In genomic region chr14:100641274-100641860, GRCh38 we compare ENCODE assay signal across 21 cellular contexts. TPM values are rescaled to one million over a fixed set of nuclear protein-coding genes. Genes with fewer than 3 reads are reported as not detected.
DNase-seq lines count a peak whose midpoint lies in the region; ATAC-seq and TF ChIP-seq lines count a peak whose summit lies in the region.
"Had no signal": no experiment of that assay in that cellular context is flagged by ENCODE, and none has a peak within 500 bp of the region (broad histone marks: within the 10 kb centered on the region; RNA-seq: fewer than 3 reads in every experiment).

No MANE protein-coding gene starts in this region.

- no peaks in the 10 kb centered on the region for H3K27me3 Mint-ChIP-seq in activated naive CD4-positive, alpha-beta T cell treated with anti-CD3 and anti-CD28 coated beads, Interleukin-2, amount 50 U/mL, for 24 hours

- no peak overlapping the region for H3K4me3 ChIP-seq in spleen
- H3K4me3 ChIP-seq: adrenal gland, PC-9, sigmoid colon, SK-N-MC, testis had no signal

- peak; percentile 15 for TF ChIP-seq CTCF in foreskin keratinocyte (conservative IDR thresholded peaks at IDR 0.05)
- no peak for TF ChIP-seq CTCF in spleen (IDR thresholded peaks at IDR 0.05 in 8 of 11, conservative IDR thresholded peaks at IDR 0.05 in 3 of 11)

- peak overlapping the region; percentile 72 for H3K27ac Mint-ChIP-seq in activated naive CD4-positive, alpha-beta T cell treated with anti-CD3 and anti-CD28 coated beads, Interleukin-2, amount 50 U/mL, for 24 hours

- no peaks in the 10 kb centered on the region for H3K9me3 Mint-ChIP-seq in activated naive CD4-positive, alpha-beta T cell treated with anti-CD3 and anti-CD28 coated beads, Interleukin-2, amount 50 U/mL, for 24 hours

- WGBS in spleen, 5 donors = 74 to 89% (median 81%) methylated on average over 7 to 8 of the region's 8 CpGs

- H3K36me3 Mint-ChIP-seq in activated naive CD4-positive, alpha-beta T cell treated with anti-CD3 and anti-CD28 coated beads, Interleukin-2, amount 50 U/mL, for 24 hours = no peaks in the 10 kb centered on the region
- H3K36me3 Mint-ChIP-seq: IgD-negative memory B cell had no signal

- H3K27me3 ChIP-seq in foreskin keratinocyte = no peaks in the 10 kb centered on the region
- H3K27me3 ChIP-seq in spleen (replicated peaks in 1 of 7) = peaks cover 0 to 23% (median 0%) of the 10 kb centered on the region in 7 donors
- H3K27me3 ChIP-seq: adrenal gland, testis had no signal

- peaks cover 0 to 4% (median 0%) of the 10 kb centered on the region in 8 donors for H3K9me3 ChIP-seq in spleen
- H3K9me3 ChIP-seq: adrenal gland, sigmoid colon, testis had no signal

- ATAC-seq in foreskin keratinocyte = no peak

- no peak overlapping the region for H3K4me3 Mint-ChIP-seq in activated naive CD4-positive, alpha-beta T cell treated with anti-CD3 and anti-CD28 coated beads, Interleukin-2, amount 50 U/mL, for 24 hours

- no peaks in the 10 kb centered on the region for H3K4me1 ChIP-seq in foreskin keratinocyte
- peaks cover 14 to 50% (median 41%) of the 10 kb centered on the region in 6 donors for H3K4me1 ChIP-seq in spleen
- H3K4me1 ChIP-seq: adrenal gland, sigmoid colon had no signal

- TF ChIP-seq POLR2A in spleen (IDR thresholded peaks at IDR 0.05) = no peak

- intact Hi-C loops in spleen (cut with DNase I; ENCODE audit: low total_unique reads) = no loop called here

- H3K27ac ChIP-seq in foreskin keratinocyte (no peak overlapping the region), spleen (no peak overlapping the region)
- H3K27ac ChIP-seq: adrenal gland, PC-9, sigmoid colon, SK-N-MC, testis had no signal

- H3K36me3 ChIP-seq in spleen = no peaks in the 10 kb centered on the region
- H3K36me3 ChIP-seq: adrenal gland, sigmoid colon had no signal

- DNase-seq in activated naive CD4-positive, alpha-beta T cell treated with anti-CD3 and anti-CD28 coated beads, Interleukin-2, amount 50 U/mL, for 16 hours = no peak
- peak; percentile 29 for DNase-seq in RPMI8226
- no peak for DNase-seq in foreskin keratinocyte
- peak; percentile 70 for DNase-seq in spleen
- DNase-seq in iPS-NIHi7 (ENCODE audit: extremely low spot score) = no peak
- no peak for DNase-seq in DMS 273 treated with DMSO at 0.1 percent for 48 hours (lab: John Stamatoyannopoulos, UW)
- no peak for DNase-seq in foreskin melanocyte
- DNase-seq: adrenal gland; hypothalamus; kidney glomerular epithelial cell; midbrain; NCI-H2029 treated with DMSO at 0.1 percent for 48 hours; NCI-H526 treated with DMSO at 0.1 percent for 48 hours; nucleus accumbens; PC-9; sigmoid colon; stimulated activated CD4-positive, alpha-beta T cell treated with anti-CD3 and anti-CD28 coated beads, Interleukin-2, amount 100 ng/mL, for 48 hours; testis had no signal

- H3K4me1 Mint-ChIP-seq in activated naive CD4-positive, alpha-beta T cell treated with anti-CD3 and anti-CD28 coated beads, Interleukin-2, amount 50 U/mL, for 24 hours = peaks cover 72% of the 10 kb centered on the region

RNA-seq across cellular contexts. Expression of gene BEGAIN, which starts 54.1 kb away (rescaled TPM):
- total RNA-seq in foreskin keratinocyte = 0.48 and 0.53 TPM in 2 replicates
- polyA plus RNA-seq in foreskin keratinocyte = 0.37 and 0.45 TPM in 2 replicates
- 10 to 100 TPM in 1 of 7 donors, 1 to 10 TPM in 6; 3.8 to 10.0 (median 5.9) TPM for total RNA-seq in spleen
- 1 to 10 TPM; 1.8 to 6.9 (median 4.1) TPM for polyA plus RNA-seq in spleen
- total RNA-seq: PC-9 had no signal

Comparison
In these comparisons a context has a peak if more than half of its experiments do, and no peak if none do; other contexts are left out.
1. DNase-seq: peak in RPMI8226 (single experiment) and spleen (single experiment); none in activated naive CD4-positive, alpha-beta T cell treated with anti-CD3 and anti-CD28 coated beads, Interleukin-2, amount 50 U/mL, for 16 hours (single experiment), foreskin keratinocyte (0 of 2), iPS-NIHi7 (single experiment), DMS 273 treated with DMSO at 0.1 percent for 48 hours (single experiment) and foreskin melanocyte (single experiment).